ENCODE assay signal across 7 cellular contexts in the genomic region with DNA sequence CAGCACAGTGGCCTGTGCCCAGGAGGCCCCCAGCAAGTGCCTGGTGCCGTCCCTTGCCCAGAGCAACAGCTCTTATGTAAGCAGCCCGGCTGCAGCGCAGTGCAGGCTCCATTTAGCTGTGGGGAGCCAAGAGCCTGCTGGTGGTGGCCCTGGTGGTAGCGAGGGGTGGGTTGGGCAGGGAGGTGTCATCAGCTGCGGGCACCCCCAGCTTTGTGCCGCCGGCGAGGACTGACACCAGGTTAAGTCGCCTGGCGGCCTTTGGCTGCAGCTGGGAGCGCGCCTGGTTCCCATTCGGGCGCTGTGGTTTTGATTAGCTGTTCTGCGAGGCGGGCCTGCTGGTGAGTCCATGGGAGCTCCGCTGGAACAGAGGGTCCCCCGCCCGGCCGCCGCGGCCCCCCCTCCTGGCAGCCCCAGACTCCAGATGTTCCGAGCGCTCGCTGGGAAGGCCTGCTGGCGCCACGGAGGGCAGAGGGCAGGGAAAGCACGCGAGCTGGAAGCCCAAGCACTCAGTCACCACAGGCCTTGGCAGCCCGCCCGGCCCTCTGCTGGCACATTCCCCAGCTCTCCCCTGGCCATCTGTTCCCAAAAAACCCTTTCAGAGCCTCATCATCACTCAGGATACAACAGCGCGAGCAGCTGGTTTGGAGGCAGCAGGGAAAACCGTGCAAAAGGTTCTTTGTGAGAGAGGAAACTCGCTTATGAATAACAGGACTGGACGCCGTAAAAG. TPM values are rescaled to one million over a fixed set of nuclear protein-coding genes. Genes with fewer than 3 reads are reported as not detected.
DNase-seq lines count a peak whose midpoint lies in the region; ATAC-seq, FAIRE-seq and TF ChIP-seq lines count a peak whose summit lies in the region.

No MANE protein-coding gene starts in this region.

- peaks cover 0 to 66% (median 2%) of the 10 kb centered on the region in 4 donors for H3K4me1 ChIP-seq in Peyer's patch
- peaks cover 38% of the 10 kb centered on the region for H3K4me1 ChIP-seq in endothelial cell of umbilical vein (ENCODE audit: control insufficient read depth, extremely low read depth, insufficient read depth, low read length)

- peak overlapping the region; percentile 78 for H3K4me2 ChIP-seq in endothelial cell of umbilical vein (ENCODE audit: insufficient read depth, low read length)

- H2AFZ ChIP-seq in endothelial cell of umbilical vein (ENCODE audit: low read depth, low read length) = no peak overlapping the region

- intact Hi-C loops in endothelial cell of umbilical vein (cut with micrococcal nuclease) = loop anchor here (1.0 kb wide), 7 partner anchors 17 to 264 kb away; no protein-coding TSS in a partner anchor

- TF ChIP-seq CTCF in Peyer's patch (IDR thresholded peaks at IDR 0.05) = peak in 2 of 6 experiments; percentile 17 to 25
- peak; percentile 32 to 42 for TF ChIP-seq CTCF in endothelial cell of umbilical vein (IDR thresholded peaks at IDR 0.05; ENCODE audit: extremely low read depth in 1 of 2, insufficient read depth in 1 of 2, low read depth in 1 of 2, low read length in 2 of 2)

- DNase-seq in HS-5 (ENCODE audit: low read depth) (peak; percentile 98), Peyer's patch (peak; percentile 50 to 91 (median 85)), endothelial cell of umbilical vein (ENCODE audit: low read depth, low spot score) (peak; percentile 100), medulla oblongata (ENCODE audit: extremely low spot score) (peak; percentile 97), ureter (ENCODE audit: low spot score) (peak; percentile 97)

- no TSS peak for BruUV-seq in endothelial cell of umbilical vein (replicated peaks; lab: Mats Ljungman, UMichigan)

- dilution Hi-C loops in endothelial cell of umbilical vein (cut with MboI; ENCODE audit: extremely low pct_ligation_motif_present, low sequenced_read_pairs) = no loop called here

- H3K9me1 ChIP-seq in endothelial cell of umbilical vein (replicated peaks; ENCODE audit: control insufficient read depth, extremely low read depth, insufficient read depth, low read length) = no peaks in the 10 kb centered on the region

- TF ChIP-seq POLR2A in Peyer's patch (IDR thresholded peaks at IDR 0.05) (no peak), endothelial cell of umbilical vein (IDR thresholded peaks at IDR 0.05; ENCODE audit: low read depth, low read length) (peak; percentile 55)

- H3K9ac ChIP-seq in endothelial cell of umbilical vein (replicated peaks; ENCODE audit: extremely low read depth, insufficient read depth, low read length) = peak overlapping the region; percentile 88

- H3K27ac ChIP-seq in Peyer's patch (peak overlapping the region; percentile 40 to 81 (median 68)), endothelial cell of umbilical vein (ENCODE audit: insufficient read depth, low read depth, low read length) (peak overlapping the region; percentile 100)

- FAIRE-seq in endothelial cell of umbilical vein (lab: Jason Lieb, UNC) = peak; percentile 100

- H3K27me3 ChIP-seq in Peyer's patch (no peaks in the 10 kb centered on the region), endothelial cell of umbilical vein (ENCODE audit: control insufficient read depth in 2 of 2, insufficient read depth in 2 of 2, low read length in 2 of 2) (no peaks in the 10 kb centered on the region)

- POLR2A ChIA-PET in endothelial cell of umbilical vein (lab: Charles Lee) = interaction anchor here (0.5 to 1.8 kb wide), 6 partner anchors 11 to 30 kb away, joined by 3 to 14 read pairs (median 6); a partner anchor contains a TSS

- H3K36me3 ChIP-seq in Peyer's patch (no peaks in the 10 kb centered on the region), endothelial cell of umbilical vein (ENCODE audit: control insufficient read depth in 2 of 2, extremely low read depth in 1 of 2, insufficient read depth in 2 of 2, low read length in 2 of 2) (no peaks in the 10 kb centered on the region)

- H3K4me3 ChIP-seq in Peyer's patch = peak overlapping the region in 1 of 4 donors; percentile 11
- H3K4me3 ChIP-seq in endothelial cell of umbilical vein (replicated peaks in 1 of 3; ENCODE audit: insufficient read depth in 1 of 3, low read depth in 1 of 3, low read length in 3 of 3) = no peak overlapping the region

- no peaks in the 10 kb centered on the region for H3K79me2 ChIP-seq in endothelial cell of umbilical vein (ENCODE audit: control insufficient read depth, insufficient read depth, low read length)

- H3K9me3 ChIP-seq in Peyer's patch (no peaks in the 10 kb centered on the region), endothelial cell of umbilical vein (replicated peaks; ENCODE audit: control insufficient read depth, insufficient read depth, low read length) (no peaks in the 10 kb centered on the region)

- no peaks in the 10 kb centered on the region for H4K20me1 ChIP-seq in endothelial cell of umbilical vein (replicated peaks; ENCODE audit: control insufficient read depth, extremely low read depth, insufficient read depth, low read length)

- CTCF ChIA-PET in endothelial cell of umbilical vein (lab: Charles Lee) = interaction anchor here (0.7 to 9.0 kb wide), 21 partner anchors 9 to 406 kb away, joined by 3 to 106 read pairs (median 8); a partner anchor contains a TSS

- ATAC-seq in HG03571 (IDR thresholded peaks at IDR 0.05; ENCODE audit: unreplicated experiment) (no peak), HG03139 (IDR thresholded peaks at IDR 0.05; ENCODE audit: unreplicated experiment) (no peak)

TF ChIP-seq in endothelial cell of umbilical vein, 7 proteins besides CTCF, POLR2A, EP300 and RAD21:
- peak; percentile 34 for TF ChIP-seq JUN (IDR thresholded peaks at IDR 0.05; ENCODE audit: borderline replicate concordance, insufficient read depth, insufficient read length, low read depth)
- peak; percentile 99 for TF ChIP-seq POLR2AphosphoS5 (IDR thresholded peaks at IDR 0.05; ENCODE audit: insufficient read depth, low read depth, low read length)
- no peak for TF ChIP-seq GATA2 (IDR thresholded peaks at IDR 0.05; ENCODE audit: insufficient read depth, insufficient read length, low read depth, low read length)
- TF ChIP-seq MYC (IDR thresholded peaks at IDR 0.05; ENCODE audit: low read depth, low read length) = peak; percentile 17
- TF ChIP-seq EZH2 (IDR thresholded peaks at IDR 0.05; ENCODE audit: borderline replicate concordance, low read depth, low read length, severe bottlenecking) = no peak
- TF ChIP-seq FOS (IDR thresholded peaks at IDR 0.05; ENCODE audit: borderline replicate concordance, insufficient read depth, low read length) = peak; percentile 79
- TF ChIP-seq, protein P1, sequence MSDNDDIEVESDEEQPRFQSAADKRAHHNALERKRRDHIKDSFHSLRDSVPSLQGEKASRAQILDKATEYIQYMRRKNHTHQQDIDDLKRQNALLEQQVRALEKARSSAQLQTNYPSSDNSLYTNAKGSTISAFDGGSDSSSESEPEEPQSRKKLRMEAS (IDR thresholded peaks at IDR 0.05; ENCODE audit: insufficient read depth, insufficient read length) = peak; percentile 12
TF ChIP-seq in endothelial cell of umbilical vein: peak in this region for 5.

RNA-seq across cellular contexts. Expression of a gene that starts 18.4 kb away (rescaled TPM):
- total RNA-seq in Peyer's patch (10 to 100 TPM in 2 of 4 donors, 1 to 10 TPM in 2; 5.3 to 35.5 (median 13.9) TPM), endothelial cell of umbilical vein (12.7 and 12.8 TPM in 2 replicates), ureter (21.8 TPM)
- polyA plus RNA-seq in endothelial cell of umbilical vein = 10.3 and 13.8 TPM in 2 replicates
- 8.9 and 11.0 TPM in 2 replicates for polyA plus RNA-seq in endothelial cell of umbilical vein (2011; cell fraction: cytosol; rRNA removed)
- polyA plus RNA-seq in endothelial cell of umbilical vein (2011; cell fraction: nucleus; rRNA removed) = 9.6 and 9.7 TPM in 2 replicates
- 12.4 and 23.6 TPM in 2 replicates for polyA plus RNA-seq in endothelial cell of umbilical vein (2012)
- polyA minus RNA-seq in endothelial cell of umbilical vein = 10.8 and 11.7 TPM in 2 replicates
- 7.1 TPM for polyA minus RNA-seq in endothelial cell of umbilical vein (2011; cell fraction: cytosol; rRNA and poly(A)+ RNA removed)
- polyA minus RNA-seq in endothelial cell of umbilical vein (2011; cell fraction: nucleus; rRNA and poly(A)+ RNA removed) = 11.9 and 15.4 TPM in 2 replicates
